ENCODE assay signal across 8 cellular contexts in genomic region chr6:10425973-10426780, GRCh38. TPM values are rescaled to one million over a fixed set of nuclear protein-coding genes. Genes with fewer than 3 reads are reported as not detected.
DNase-seq lines count a peak whose midpoint lies in the region; ATAC-seq, FAIRE-seq and TF ChIP-seq lines count a peak whose summit lies in the region.

No MANE protein-coding gene starts in this region.

- TF ChIP-seq POLR2A in H54 (IDR thresholded peaks at IDR 0.05; ENCODE audit: low read depth, low read length) (peak; percentile 26; the same call in 1 of the 2 replicates), GM12891 (IDR thresholded peaks at IDR 0.05; ENCODE audit: low read depth, low read length) (no peak)

- ATAC-seq in GM18499 (IDR thresholded peaks at IDR 0.05; ENCODE audit: insufficient read depth, unreplicated experiment): peak; percentile 37

- H3K9me3 ChIP-seq in endocrine pancreas (ENCODE audit: control insufficient read depth, low read length): no peaks in the 10 kb centered on the region

- H3K4me1 ChIP-seq in endocrine pancreas (ENCODE audit: control insufficient read depth, insufficient read depth, low read length): no peaks in the 10 kb centered on the region

- H3K27me3 ChIP-seq in endocrine pancreas (ENCODE audit: control insufficient read depth, insufficient read depth, low read length): peaks cover 30% of the 10 kb centered on the region

- H3K4me3 ChIP-seq in endocrine pancreas (ENCODE audit: control insufficient read depth, insufficient read depth, low read length): peak overlapping the region; percentile 40

- H3K9ac ChIP-seq in endocrine pancreas (ENCODE audit: control insufficient read depth, insufficient read depth, low read length): no peak overlapping the region

- DNase-seq in H54 (ENCODE audit: insufficient read length, low spot score) (no peak), NCI-H748 (lab: John Stamatoyannopoulos, UW; ENCODE audit: unreplicated experiment) (peak; percentile 77), myocyte (ENCODE audit: low read depth) (peak; percentile 57), GM12891 (ENCODE audit: insufficient read length, low spot score) (no peak), midbrain (lab: John Stamatoyannopoulos, UW) (no peak)
- no peak for DNase-seq in activated CD4-positive, alpha-beta T cell treated with anti-CD3 and anti-CD28 coated beads for 1 hour

- H3K36me3 ChIP-seq in endocrine pancreas (ENCODE audit: control insufficient read depth, insufficient read depth, low read length): no peaks in the 10 kb centered on the region

- no peak for FAIRE-seq in H54 (lab: Jason Lieb, UNC)
- FAIRE-seq in GM12891 (lab: Jason Lieb, UNC): no peak

TF ChIP-seq in GM12891, 5 proteins besides CTCF, POLR2A, EP300 and RAD21:
- no peak for TF ChIP-seq TAF1 (IDR thresholded peaks at IDR 0.05; ENCODE audit: low read depth, low read length)
- no peak for TF ChIP-seq PAX5 (IDR thresholded peaks at IDR 0.05; ENCODE audit: insufficient read depth, low read length, severe bottlenecking)
- TF ChIP-seq POLR2AphosphoS5 (IDR thresholded peaks at IDR 0.05; ENCODE audit: low read depth, low read length): no peak
- no peak for TF ChIP-seq SPI1 (IDR thresholded peaks at IDR 0.05; ENCODE audit: low read depth, low read length)
- no peak for TF ChIP-seq POU2F2 (IDR thresholded peaks at IDR 0.05; ENCODE audit: low read depth, low read length)

RNA-seq across cellular contexts. Expression of gene TFAP2A, which starts 11.3 kb away (rescaled TPM):
- 0.21 and 0.59 TPM in 2 replicates for total RNA-seq in myocyte
- 1.4 TPM for polyA plus RNA-seq in myocyte (2012)
- polyA plus RNA-seq in GM12891 (2012; ENCODE audit: low read depth, missing spikeins): 0.30 TPM

Comparison
In these comparisons a context has a peak if more than half of its experiments do, and no peak if none do; other contexts are left out.
1. DNase-seq: peak in NCI-H748 (single experiment) and myocyte (single experiment); none in H54 (single experiment), GM12891 (single experiment), midbrain (single experiment) and activated CD4-positive, alpha-beta T cell treated with anti-CD3 and anti-CD28 coated beads for 1 hour (single experiment).